23 cellular contexts compared by ENCODE assay signal in genomic region chr3:39186692-39187151, GRCh38. TPM values are rescaled to one million over a fixed set of nuclear protein-coding genes. Genes with fewer than 3 reads are reported as not detected.
"Had no signal": no experiment of that assay in that cellular context is flagged by ENCODE, and none has a peak within 500 bp of the region (broad histone marks: within the 10 kb centered on the region; RNA-seq: fewer than 3 reads in every experiment).

No MANE protein-coding gene starts in this region.

- H3K9me3 ChIP-seq: ovary, right lobe of liver, stomach, thoracic aorta, transverse colon had no signal

- H3K27me3 ChIP-seq: dorsolateral prefrontal cortex, ovary, right lobe of liver, stomach, transverse colon had no signal

- DNase-seq: central memory CD4-positive, alpha-beta T cell; cortex of kidney; dorsolateral prefrontal cortex; effector CD8-positive, alpha-beta T cell; foreskin melanocyte; glutamatergic neuron; immature natural killer cell; kidney; left cardiac atrium; mammary epithelial cell; naive thymus-derived CD4-positive, alpha-beta T cell; ovary; right lobe of liver; stimulated activated CD4-positive, alpha-beta T cell treated with anti-CD3 and anti-CD28 coated beads, Interleukin-2, amount 100 ng/mL, for 24 hours; stimulated activated CD4-positive, alpha-beta T cell treated with anti-CD3 and anti-CD28 coated beads, Interleukin-4, amount 100 ng/mL, for 4 hours; stimulated activated naive CD4-positive, alpha-beta T cell; stomach; substantia nigra; transverse colon had no signal

- H3K4me1 ChIP-seq: right lobe of liver had no signal

- H3K27ac ChIP-seq: dorsolateral prefrontal cortex, ovary, right lobe of liver, skin epidermis, stomach, thoracic aorta, transverse colon had no signal

- H3K4me3 ChIP-seq: dorsolateral prefrontal cortex, ovary, right lobe of liver, skin epidermis, stomach, thoracic aorta, transverse colon had no signal

- ATAC-seq: left cardiac atrium; naive thymus-derived CD4-positive, alpha-beta T cell; right lobe of liver had no signal

- H3K36me3 ChIP-seq: ovary, right lobe of liver, stomach, thoracic aorta, transverse colon had no signal

RNA-seq across cellular contexts. Expression of gene XIRP1, which starts 5.7 kb away (rescaled TPM):
- total RNA-seq: liver, mammary epithelial cell, renal cortical epithelial cell had no signal
